In genomic region chr1:44213222-44214112, GRCh38 we compare ENCODE assay signal across 8 cellular contexts. TPM values are rescaled to one million over a fixed set of nuclear protein-coding genes. Genes with fewer than 3 reads are reported as not detected.
DNase-seq lines count a peak whose midpoint lies in the region; ATAC-seq and TF ChIP-seq lines count a peak whose summit lies in the region.

A gene with protein sequence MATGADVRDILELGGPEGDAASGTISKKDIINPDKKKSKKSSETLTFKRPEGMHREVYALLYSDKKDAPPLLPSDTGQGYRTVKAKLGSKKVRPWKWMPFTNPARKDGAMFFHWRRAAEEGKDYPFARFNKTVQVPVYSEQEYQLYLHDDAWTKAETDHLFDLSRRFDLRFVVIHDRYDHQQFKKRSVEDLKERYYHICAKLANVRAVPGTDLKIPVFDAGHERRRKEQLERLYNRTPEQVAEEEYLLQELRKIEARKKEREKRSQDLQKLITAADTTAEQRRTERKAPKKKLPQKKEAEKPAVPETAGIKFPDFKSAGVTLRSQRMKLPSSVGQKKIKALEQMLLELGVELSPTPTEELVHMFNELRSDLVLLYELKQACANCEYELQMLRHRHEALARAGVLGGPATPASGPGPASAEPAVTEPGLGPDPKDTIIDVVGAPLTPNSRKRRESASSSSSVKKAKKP (plus strand): TSS chr1:44213471. CDS start chr1:44213754, 283 bp downstream.

- intact Hi-C loops in left ventricle myocardium superior (cut with micrococcal nuclease) = no loop called here
- intact Hi-C loops in prostate gland (cut with DNase I) = loop anchor here (2.0 to 10.0 kb wide), 3 partner anchors 81 to 381 kb away; partner anchors contain the start of gene ERI3

- POLR2A ChIA-PET in GM10248 (lab: Yijun Ruan, JAX) = interaction anchor here (1.1 kb wide), 1 partner anchor 418 kb away, joined by 4 read pairs; no protein-coding TSS in a partner anchor

- WGBS in prostate gland = 1% methylated on average over 44 of the region's 44 CpGs

- H3K4me1 ChIP-seq in prostate gland (replicated peaks) = peaks cover 8% of the 10 kb centered on the region

- H3K9me3 Mint-ChIP-seq in T-helper 1 cell treated with Interleukin-12 subunit alpha and Interleukin-12 subunit beta and Interleukin-4 antibody, amounts not matched to agents 30 μg/mL and 1 μg/mL, for 36 hours = no peaks in the 10 kb centered on the region

- H3K9me3 ChIP-seq in prostate gland = no peaks in the 10 kb centered on the region

- no peaks in the 10 kb centered on the region for H3K27me3 Mint-ChIP-seq in T-helper 1 cell treated with Interleukin-12 subunit alpha and Interleukin-12 subunit beta and Interleukin-4 antibody, amounts not matched to agents 30 μg/mL and 1 μg/mL, for 36 hours (ENCODE audit: low read depth)

- peaks cover 30% of the 10 kb centered on the region for H3K4me1 Mint-ChIP-seq in T-helper 1 cell treated with Interleukin-12 subunit alpha and Interleukin-12 subunit beta and Interleukin-4 antibody, amounts not matched to agents 30 μg/mL and 1 μg/mL, for 36 hours (ENCODE audit: low read depth)

- no peak for TF ChIP-seq CTCF in GM10248 (IDR thresholded peaks at IDR 0.05; ENCODE audit: control extremely low read depth, extremely low read depth, low read depth, missing control alignments)
- peak in 2 of 4 experiments; percentile 40 to 47 for TF ChIP-seq CTCF in prostate gland (IDR thresholded peaks at IDR 0.05)

- TF ChIP-seq POLR2A in prostate gland (IDR thresholded peaks at IDR 0.05) = peak; percentile 32

- H3K36me3 ChIP-seq in prostate gland = peaks cover 0 to 4% of the 10 kb centered on the region in 2 donors

- peak; percentile 79 for DNase-seq in GM10248 (ENCODE audit: extremely low spot score)
- DNase-seq in NCI-H146 treated with DMSO at 0.1 percent for 48 hours (lab: John Stamatoyannopoulos, UW; ENCODE audit: unreplicated experiment) = peak; percentile 42
- DNase-seq in amniotic stem cell (lab: John Stamatoyannopoulos, UW) = peak; percentile 48
- DNase-seq in left ventricle myocardium superior = peak; percentile 87
- DNase-seq in prostate gland (ENCODE audit: low spot score) = peak; percentile 73
- peak; percentile 89 for DNase-seq in ureter (ENCODE audit: low spot score)

- CTCF ChIA-PET in GM10248 (lab: Yijun Ruan, JAX) = interaction anchor here (0.9 to 2.4 kb wide), 11 partner anchors 9 to 439 kb away, joined by 3 to 7 read pairs (median 3); no protein-coding TSS in a partner anchor

- H3K4me3 Mint-ChIP-seq in T-helper 1 cell treated with Interleukin-12 subunit alpha and Interleukin-12 subunit beta and Interleukin-4 antibody, amounts not matched to agents 30 μg/mL and 1 μg/mL, for 36 hours = peak within 1 kb of the TSS; percentile 91

- peak within 1 kb of the TSS; percentile 62 to 73 for H3K4me3 ChIP-seq in prostate gland

- peak within 1 kb of the TSS; percentile 67 to 76 for H3K27ac ChIP-seq in prostate gland

- peaks cover 22% of the 10 kb centered on the region for H3K36me3 Mint-ChIP-seq in T-helper 1 cell treated with Interleukin-12 subunit alpha and Interleukin-12 subunit beta and Interleukin-4 antibody, amounts not matched to agents 30 μg/mL and 1 μg/mL, for 36 hours (ENCODE audit: low read depth)

- H3K27me3 ChIP-seq in prostate gland (replicated peaks; ENCODE audit: insufficient read depth) = no peaks in the 10 kb centered on the region

- ATAC-seq in HG02759 (IDR thresholded peaks at IDR 0.05; ENCODE audit: unreplicated experiment) (peak; percentile 82), left ventricle myocardium superior (peak; percentile 91)

- peak within 1 kb of the TSS; percentile 95 for H3K27ac Mint-ChIP-seq in T-helper 1 cell treated with Interleukin-12 subunit alpha and Interleukin-12 subunit beta and Interleukin-4 antibody, amounts not matched to agents 30 μg/mL and 1 μg/mL, for 36 hours

RNA-seq across cellular contexts. Expression of the gene that starts here (rescaled TPM):
- 28.8 TPM for total RNA-seq in left ventricle myocardium superior
- 10 to 100 TPM; 50.6 to 84.0 TPM for total RNA-seq in prostate gland
- 47.6 TPM for total RNA-seq in ureter

Comparison
In these comparisons a context has a peak if more than half of its experiments do, and no peak if none do; other contexts are left out.
1. Peak in every context shown above with its lines: DNase-seq, ATAC-seq, H3K4me3 ChIP-seq and H3K27ac ChIP-seq.